In the genomic region with DNA sequence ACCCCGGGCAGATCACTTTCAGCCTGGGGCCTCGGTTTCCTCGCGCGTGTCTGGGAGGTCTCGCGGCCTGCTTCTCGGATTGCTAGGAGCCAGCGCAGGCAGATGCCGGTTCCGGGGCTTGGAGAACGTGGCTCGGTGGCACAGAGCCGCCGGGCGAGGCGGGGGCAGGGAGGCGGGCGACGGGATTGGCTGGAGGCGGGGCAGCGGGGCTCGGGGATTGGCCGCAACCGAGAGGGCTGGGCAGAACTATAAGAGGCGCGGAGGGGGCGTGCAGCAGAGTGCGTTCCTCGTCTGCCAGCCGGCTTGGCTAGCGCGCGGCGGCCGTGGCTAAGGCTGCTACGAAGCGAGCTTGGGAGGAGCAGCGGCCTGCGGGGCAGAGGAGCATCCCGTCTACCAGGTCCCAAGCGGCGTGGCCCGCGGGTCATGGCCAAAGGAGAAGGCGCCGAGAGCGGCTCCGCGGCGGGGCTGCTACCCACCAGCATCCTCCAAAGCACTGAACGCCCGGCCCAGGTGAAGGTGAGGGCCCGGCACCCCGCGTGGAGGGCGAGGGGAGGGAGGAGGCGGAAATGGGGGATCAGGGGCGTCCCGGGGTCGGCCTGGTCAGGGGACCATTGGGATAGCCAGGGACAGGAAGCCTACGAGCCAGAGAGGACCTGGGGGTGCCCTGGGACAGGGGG, we compare ENCODE assay signal across 8 cellular contexts. TPM values are rescaled to one million over a fixed set of nuclear protein-coding genes. Genes with fewer than 3 reads are reported as not detected.
DNase-seq lines count a peak whose midpoint lies in the region; ATAC-seq and TF ChIP-seq lines count a peak whose summit lies in the region.

Gene MFSD2A, plus strand, starts transcription at position 276 of the 677 bp plus-strand sequence. Its CDS starts 148 bp downstream, at position 424.

- H3K4me1 ChIP-seq in left lung, result peaks cover 6 to 55% of the 10 kb centered on the region in 2 donors

- peaks cover 0 to 18% of the 10 kb centered on the region in 2 donors for H3K36me3 ChIP-seq in left lung

- peak within 1 kb of the TSS; percentile 77 to 79 for H3K27ac ChIP-seq in left lung

- peak within 1 kb of the TSS; percentile 65 to 73 for H3K4me3 ChIP-seq in left lung

- intact Hi-C loops in dendritic cell treated with granulocyte-macrophage colony-stimulating factor and Interleukin-4, amounts not matched to agents 40 ng/mL and 50 ng/mL, for 4 days (cut with micrococcal nuclease), result loop anchor here (2.0 kb wide), 1 partner anchor 20 kb away; no protein-coding TSS in a partner anchor
- intact Hi-C loops in left lung (cut with DNase I), result no loop called here

- no peaks in the 10 kb centered on the region for H3K9me3 Mint-ChIP-seq in dendritic cell treated with granulocyte-macrophage colony-stimulating factor and Interleukin-4, amounts not matched to agents 40 ng/mL and 50 ng/mL, for 4 days

- no peaks in the 10 kb centered on the region for H3K36me3 Mint-ChIP-seq in dendritic cell treated with granulocyte-macrophage colony-stimulating factor and Interleukin-4, amounts not matched to agents 40 ng/mL and 50 ng/mL, for 4 days (ENCODE audit: low read depth)

- no peak for TF ChIP-seq CTCF in left lung (IDR thresholded peaks at IDR 0.05)

- H3K27me3 Mint-ChIP-seq in dendritic cell treated with granulocyte-macrophage colony-stimulating factor and Interleukin-4, amounts not matched to agents 40 ng/mL and 50 ng/mL, for 4 days, result peaks cover 2% of the 10 kb centered on the region

- DNase-seq in A172 (ENCODE audit: low spot score), result peak; percentile 46
- DNase-seq in NCI-H446 treated with DMSO at 0.1 percent for 48 hours (lab: John Stamatoyannopoulos, UW), result peak; percentile 89
- DNase-seq in activated CD4-positive, alpha-beta T cell treated with anti-CD3 and anti-CD28 coated beads, Interleukin-2, amount 50 U/mL, for 1 hour, result peak; percentile 88
- DNase-seq in left lung, result peak; percentile 95 to 97
- DNase-seq in stimulated activated CD4-positive, alpha-beta T cell treated with anti-CD3 and anti-CD28 coated beads, Interleukin-2, amount 100 ng/mL, for 4 hours (ENCODE audit: low read depth), result peak; percentile 90

- peaks cover 0 to 26% of the 10 kb centered on the region in 2 donors for H3K27me3 ChIP-seq in left lung

- H3K9me3 ChIP-seq in left lung, result no peaks in the 10 kb centered on the region

- H3K4me3 Mint-ChIP-seq in dendritic cell treated with granulocyte-macrophage colony-stimulating factor and Interleukin-4, amounts not matched to agents 40 ng/mL and 50 ng/mL, for 4 days, result peak within 1 kb of the TSS; percentile 83

- peaks cover 71% of the 10 kb centered on the region for H3K4me1 Mint-ChIP-seq in dendritic cell treated with granulocyte-macrophage colony-stimulating factor and Interleukin-4, amounts not matched to agents 40 ng/mL and 50 ng/mL, for 4 days (ENCODE audit: low read depth)

- ATAC-seq in GM18907 (IDR thresholded peaks at IDR 0.05; ENCODE audit: unreplicated experiment) (peak; percentile 73), HG03175 (IDR thresholded peaks at IDR 0.05; ENCODE audit: unreplicated experiment) (peak; percentile 81), left lung (peak; percentile 90)

- H3K27ac Mint-ChIP-seq in dendritic cell treated with granulocyte-macrophage colony-stimulating factor and Interleukin-4, amounts not matched to agents 40 ng/mL and 50 ng/mL, for 4 days, result peak within 1 kb of the TSS; percentile 73

RNA-seq across cellular contexts. Expression of gene MFSD2A, which starts in this region (rescaled TPM):
- total RNA-seq in A172 (2014; rRNA removed; shearing (Covaris generic)), result 1.8 and 3.0 TPM in 2 replicates
- total RNA-seq in left lung, result 100 to 1,000 TPM in 1 of 2 donors, 10 to 100 TPM in 1; 98.0 to 114 TPM

Comparison
In these comparisons a context has a peak if more than half of its experiments do, and no peak if none do; other contexts are left out.
1. Peak in every context shown above with its lines: DNase-seq, ATAC-seq, H3K4me3 ChIP-seq and H3K27ac ChIP-seq.
2. RNA of gene MFSD2A (total RNA-seq): 98.0 to 114 TPM in left lung; 1.8 to 3.0 TPM in A172; every median in the first group is over 10 times any median in the second.
3. DNase-seq: peak in every context shown above with its lines; median percentile 96 in left lung; 90 in stimulated activated CD4-positive, alpha-beta T cell treated with anti-CD3 and anti-CD28 coated beads, Interleukin-2, amount 100 ng/mL, for 4 hours; 89 in NCI-H446 treated with DMSO at 0.1 percent for 48 hours; 88 in activated CD4-positive, alpha-beta T cell treated with anti-CD3 and anti-CD28 coated beads, Interleukin-2, amount 50 U/mL, for 1 hour; 46 in A172.